8 cellular contexts compared by ENCODE assay signal in genomic region chr3:58568572-58569286, GRCh38. TPM values are rescaled to one million over a fixed set of nuclear protein-coding genes. Genes with fewer than 3 reads are reported as not detected.
DNase-seq lines count a peak whose midpoint lies in the region; ATAC-seq and TF ChIP-seq lines count a peak whose summit lies in the region.

No MANE protein-coding gene starts in this region.

- no peak overlapping the region for H3K56ac ChIP-seq in IMR-90 (ENCODE audit: extremely low read depth, insufficient read depth, low read length)

- H3K4me3 ChIP-seq in GM12864 (ENCODE audit: low read depth, low read length): no peak overlapping the region
- H3K4me3 ChIP-seq in IMR-90 (ENCODE audit: insufficient read depth, low read depth, low read length): no peak overlapping the region
- no peak overlapping the region for H3K4me3 ChIP-seq in SJCRH30
- no peak overlapping the region for H3K4me3 ChIP-seq in parathyroid adenoma (ENCODE audit: low read depth, low read length)
- no peak overlapping the region for H3K4me3 ChIP-seq in transverse colon

- WGBS in IMR-90 (ENCODE audit: extremely low coverage in 2 of 2, insufficient read length in 1 of 2), 2 experiments: 66% methylated on average over 8 of the region's 17 CpGs; no CpG with 5 or more reads in 1 of the 2 experiments
- 18 to 26% methylated on average over 8 to 17 of the region's 17 CpGs for WGBS in transverse colon (ENCODE audit: low coverage in 1 of 2), 2 donors

- ATAC-seq in IMR-90 (ENCODE audit: low read depth) (peak; percentile 73), GM19328 (IDR thresholded peaks at IDR 0.05; ENCODE audit: unreplicated experiment) (no peak)

- CTCF ChIA-PET in IMR-90 (lab: Yijun Ruan, JAX): interaction anchor here (0.6 to 8.3 kb wide), 10 partner anchors 9 to 1064 kb away, joined by 3 to 69 read pairs (median 3); no protein-coding TSS in a partner anchor

- TF ChIP-seq POLR2A in IMR-90 (IDR thresholded peaks at IDR 0.05; ENCODE audit: low read depth, low read length): no peak
- no peak for TF ChIP-seq POLR2A in transverse colon (IDR thresholded peaks at IDR 0.05)

- H3K23ac ChIP-seq in IMR-90 (ENCODE audit: low read depth, low read length): no peak overlapping the region

- peak overlapping the region; percentile 70 for H2AFZ ChIP-seq in IMR-90 (replicated peaks; ENCODE audit: low read length, poor library complexity)
- no peak overlapping the region for H2AFZ ChIP-seq in parathyroid adenoma

- H3K4ac ChIP-seq in IMR-90 (ENCODE audit: low read depth, low read length): peak overlapping the region; percentile 57; the same call in 1 of the 2 replicates

- H3K18ac ChIP-seq in IMR-90 (ENCODE audit: low read depth, low read length): no peak overlapping the region

- DNase-seq in GM12864 (ENCODE audit: low read depth) (no peak), IMR-90 (peak; percentile 63), SJCRH30 (peak; percentile 55 to 78), germinal center (ENCODE audit: low spot score) (peak; percentile 57), transverse colon (peak; percentile 84)
- DNase-seq in activated naive CD4-positive, alpha-beta T cell treated with Interleukin-2 at 50 U/mL for 16 hours: peak; percentile 79

- H3K4me1 ChIP-seq in IMR-90 (ENCODE audit: control insufficient read depth, insufficient read depth, low read length) (peaks cover 2% of the 10 kb centered on the region; the same call in 1 of the 2 replicates), SJCRH30 (peaks cover 7% of the 10 kb centered on the region), parathyroid adenoma (no peaks in the 10 kb centered on the region), transverse colon (peaks cover 0 to 9% (median under 1%) of the 10 kb centered on the region in 4 donors)

- TF ChIP-seq CTCF in GM12864 (IDR thresholded peaks at IDR 0.05; ENCODE audit: low read depth, low read length, missing control alignments) (peak; percentile 93), IMR-90 (conservative IDR thresholded peaks at IDR 0.05; ENCODE audit: low read depth, low read length) (peak; percentile 88), parathyroid adenoma (IDR thresholded peaks at IDR 0.05) (peak; percentile 94), transverse colon (IDR thresholded peaks at IDR 0.05) (peak; percentile 90 to 96 (median 93))

- dilution Hi-C loops in IMR-90 (cut with HindIII; ENCODE audit: low sequenced_read_pairs, unreplicated experiment): no loop called here

- H3K9ac ChIP-seq in IMR-90 (ENCODE audit: low read depth, low read length) (no peak overlapping the region), parathyroid adenoma (no peak overlapping the region)

- no peak overlapping the region for H3K14ac ChIP-seq in IMR-90 (replicated peaks; ENCODE audit: low read depth, low read length)

- H2BK120ac ChIP-seq in IMR-90 (ENCODE audit: low read depth, low read length): peak overlapping the region; percentile 36

- H2BK5ac ChIP-seq in IMR-90 (ENCODE audit: low read depth, low read length, poor library complexity, severe bottlenecking): no peak overlapping the region

- no peak overlapping the region; the same call in 1 of the 2 replicates for H2BK20ac ChIP-seq in IMR-90 (ENCODE audit: low read depth, low read length)

- H3K4me2 ChIP-seq in IMR-90 (ENCODE audit: low read depth, low read length) (no peak overlapping the region), parathyroid adenoma (ENCODE audit: low read length) (no peak overlapping the region)

- no peaks in the 10 kb centered on the region for H4K20me1 ChIP-seq in IMR-90 (ENCODE audit: insufficient read depth, low read length)

- peak overlapping the region; percentile 83; the same call in 1 of the 2 replicates for H2AK5ac ChIP-seq in IMR-90 (ENCODE audit: low read depth, low read length)

- H4K5ac ChIP-seq in IMR-90 (ENCODE audit: low read depth, low read length): no peak overlapping the region

- peak; percentile 73 for TF ChIP-seq RAD21 in IMR-90 (IDR thresholded peaks at IDR 0.05; ENCODE audit: low read length)

- no peak overlapping the region for H4K8ac ChIP-seq in IMR-90 (ENCODE audit: low read depth in 2 of 2, low read length in 2 of 2)

- POLR2A ChIA-PET in IMR-90 (lab: Charles Lee; ENCODE audit: unreplicated experiment): interaction anchor here (0.6 kb wide), 1 partner anchor 63 kb away, joined by 6 read pairs; no protein-coding TSS in a partner anchor

- H2AK9ac ChIP-seq in IMR-90 (replicated peaks; ENCODE audit: low read depth, low read length, poor library complexity): no peak overlapping the region

- H3K27ac ChIP-seq in IMR-90 (ENCODE audit: insufficient read depth, low read length) (no peak overlapping the region), SJCRH30 (no peak overlapping the region), parathyroid adenoma (no peak overlapping the region), transverse colon (no peak overlapping the region)

- H3K36me3 ChIP-seq in IMR-90 (ENCODE audit: control insufficient read depth, insufficient read depth, low read length) (no peaks in the 10 kb centered on the region), SJCRH30 (no peaks in the 10 kb centered on the region), parathyroid adenoma (ENCODE audit: control insufficient read depth, insufficient read depth, low read length) (no peaks in the 10 kb centered on the region), transverse colon (no peaks in the 10 kb centered on the region)

- BruUV-seq in IMR-90 (replicated peaks; lab: Mats Ljungman, UMichigan): no TSS peak

- intact Hi-C loops in IMR-90 (cut with micrococcal nuclease): loop anchor here (1.0 to 10.0 kb wide), 3 partner anchors 62 to 1066 kb away; no protein-coding TSS in a partner anchor
- intact Hi-C loops in transverse colon (cut with DNase I; ENCODE audit: low total_unique reads): loop anchor here (2.0 kb wide), 1 partner anchor 62 kb away; no protein-coding TSS in a partner anchor

- in situ Hi-C loops in IMR-90 (cut with MboI; ENCODE audit: low sequenced_read_pairs): loop anchor here (25.0 kb wide), 1 partner anchor 419 kb away; no protein-coding TSS in a partner anchor
- in situ Hi-C loops in transverse colon (cut with MboI; ENCODE audit: low pct_ligation_motif_present in 1 of 4, low pct_unique_long_range_greater_than_20kb in 1 of 4, low sequenced_read_pairs in 3 of 4): no loop called here

- no peaks in the 10 kb centered on the region for H3K79me1 ChIP-seq in IMR-90 (ENCODE audit: low read depth in 1 of 2, low read length in 2 of 2)

- H3K79me2 ChIP-seq in parathyroid adenoma: no peaks in the 10 kb centered on the region

- H3K9me3 ChIP-seq in IMR-90 (ENCODE audit: control insufficient read depth, insufficient read depth, low read length) (peaks cover 5% of the 10 kb centered on the region; the same call in 1 of the 2 replicates), SJCRH30 (replicated peaks) (no peaks in the 10 kb centered on the region), parathyroid adenoma (ENCODE audit: control insufficient read depth, low read length) (no peaks in the 10 kb centered on the region), transverse colon (no peaks in the 10 kb centered on the region)

- H4K91ac ChIP-seq in IMR-90 (ENCODE audit: insufficient read depth, low read depth, low read length): peak overlapping the region; percentile 50; the same call in 1 of the 2 replicates

- H3K9me1 ChIP-seq in IMR-90 (ENCODE audit: insufficient read depth, low read length): peaks cover 7% of the 10 kb centered on the region; the same call in 1 of the 2 replicates

- H3K27me3 ChIP-seq in IMR-90 (ENCODE audit: control insufficient read depth, insufficient read depth, low read length): no peaks in the 10 kb centered on the region
- H3K27me3 ChIP-seq in SJCRH30: no peaks in the 10 kb centered on the region
- H3K27me3 ChIP-seq in parathyroid adenoma (ENCODE audit: control insufficient read depth, insufficient read depth, low read length): no peaks in the 10 kb centered on the region
- no peaks in the 10 kb centered on the region for H3K27me3 ChIP-seq in transverse colon

- no peak for TF ChIP-seq EP300 in transverse colon (IDR thresholded peaks at IDR 0.05; ENCODE audit: low read depth)

- peak overlapping the region; percentile 53; the same call in 1 of the 3 replicates for H2BK15ac ChIP-seq in IMR-90 (ENCODE audit: low read depth, low read length)

TF ChIP-seq in IMR-90, 13 proteins besides CTCF, POLR2A, EP300 and RAD21:
- no peak for TF ChIP-seq NFE2L2 (IDR thresholded peaks at IDR 0.05; ENCODE audit: low read depth, low read length)
- TF ChIP-seq SMC3 (IDR thresholded peaks at IDR 0.05; ENCODE audit: low read depth, low read length): peak; percentile 75
- no peak for TF ChIP-seq RCOR1 (IDR thresholded peaks at IDR 0.05; ENCODE audit: insufficient replicate concordance, low read length)
- no peak for TF ChIP-seq ELK1 (IDR thresholded peaks at IDR 0.05; ENCODE audit: borderline replicate concordance, low read depth, low read length)
- no peak for TF ChIP-seq BHLHE40 (IDR thresholded peaks at IDR 0.05; ENCODE audit: low read depth, low read length)

RNA-seq across cellular contexts. Expression of gene FAM107A, which starts 8.5 kb away (rescaled TPM):
- total RNA-seq in IMR-90 (2012; rRNA removed) (not detected in 2 replicates), transverse colon (10 to 100 TPM; 14.1 to 21.9 (median 16.0) TPM)
- polyA plus RNA-seq in IMR-90 (2012; rRNA removed): not detected in 2 replicates
- not detected in 2 replicates for polyA plus RNA-seq in IMR-90 (2012; cell fraction: cytosol; rRNA removed)
- polyA plus RNA-seq in IMR-90 (2012; cell fraction: nucleus; rRNA removed; ENCODE audit: low replicate concordance): 0.05 and 0.07 TPM in 2 replicates
- total RNA-seq in SJCRH30 (2014; rRNA removed; shearing (Covaris generic)): 2.0 and 2.6 TPM in 2 replicates

RNA-seq across cellular contexts. Expression of gene ACOX2, which starts 31.7 kb away (rescaled TPM):
- total RNA-seq in IMR-90 (2012; rRNA removed) (15.6 and 17.8 TPM in 2 replicates), transverse colon (100 to 1,000 TPM in 1 of 4 donors, 10 to 100 TPM in 3; 28.3 to 125 (median 37.9) TPM)
- 26.8 and 32.9 TPM in 2 replicates for polyA plus RNA-seq in IMR-90 (2012; rRNA removed)
- 17.9 and 19.5 TPM in 2 replicates for polyA plus RNA-seq in IMR-90 (2012; cell fraction: cytosol; rRNA removed)
- polyA plus RNA-seq in IMR-90 (2012; cell fraction: nucleus; rRNA removed; ENCODE audit: low replicate concordance): 137 and 183 TPM in 2 replicates
- 0.15 and 0.26 TPM in 2 replicates for total RNA-seq in SJCRH30 (2014; rRNA removed; shearing (Covaris generic))

Comparison
In these comparisons a context has a peak if more than half of its experiments do, and no peak if none do; other contexts are left out.
1. RNA of gene ACOX2, which starts 31.7 kb away (total RNA-seq): 28.3 to 125 TPM in transverse colon and 15.6 to 17.8 TPM in IMR-90; 0.15 to 0.26 TPM in SJCRH30; every median in the first group is over 10 times any median in the second.
2. Peak in every context shown above with its lines, with median percentiles within 50 percentile points of each other: CTCF ChIP-seq.